In genomic region chrX:136899206-136899605, GRCh38 we compare ENCODE assay signal across 17 cellular contexts. TPM values are rescaled to one million over a fixed set of nuclear protein-coding genes. Genes with fewer than 3 reads are reported as not detected.
A peak's percentile ranks its signal among the peaks of the same experiment; 100 is the strongest.
DNase-seq lines count a peak whose midpoint lies in the region; ATAC-seq, FAIRE-seq and TF ChIP-seq lines count a peak whose summit lies in the region.
"Had no signal": no experiment of that assay in that cellular context is flagged by ENCODE, and none has a peak within 500 bp of the region (broad histone marks: within the 10 kb centered on the region; RNA-seq: fewer than 3 reads in every experiment).

No MANE protein-coding gene starts in this region.

- 23% methylated on average over 1 of the region's 1 CpG for WGBS in K562 (ENCODE audit: insufficient coverage, low coverage, missing lambda C conversion rate)

- H3K4me2 ChIP-seq in Loucy (ENCODE audit: low read depth, low read length, poor library complexity, severe bottlenecking): peak overlapping the region; percentile 35
- H3K4me2 ChIP-seq in K562 (ENCODE audit: insufficient read depth, low read length): peak overlapping the region; percentile 18; the same call in 1 of the 2 replicates
- H3K4me2 ChIP-seq: GM23338 had no signal

- H3K9me3 ChIP-seq in Loucy (ENCODE audit: insufficient read depth, low read depth, low read length): no peaks in the 10 kb centered on the region
- no peaks in the 10 kb centered on the region for H3K9me3 ChIP-seq in K562 (replicated peaks; ENCODE audit: control insufficient read depth, insufficient read depth, low read depth, low read length)

- DNase-seq in K562 (ENCODE audit: extremely low read depth in 1 of 4, low spot score in 3 of 4) (no peak), fibroblast of the aortic adventitia (ENCODE audit: low read depth) (peak; percentile 64), HT-29 (ENCODE audit: low spot score) (no peak), RKO (ENCODE audit: low spot score) (no peak)
- DNase-seq in NK-92 treated with Interleukin-12 subunit alpha and Interleukin-12 subunit beta, amount 100 ng/mL, for 24 hours (lab: John Stamatoyannopoulos, UW): no peak
- DNase-seq in activated T-cell treated with anti-CD3 and anti-CD28 coated beads, Interleukin-2, amount 50 U/mL, for 72 hours: no peak
- DNase-seq: Karpas-422, MM.1S, NCI-H1436 treated with DMSO at 0.1 percent for 48 hours, PC-3, SW 1271 had no signal

- no peaks in the 10 kb centered on the region for H3K4me1 Mint-ChIP-seq in activated T-cell treated with anti-CD3 and anti-CD28 coated beads, Interleukin-2, amount 50 U/mL, for 72 hours (ENCODE audit: low read depth)
- H3K4me1 Mint-ChIP-seq: B cell had no signal

- TF ChIP-seq CTCF in Loucy (conservative IDR thresholded peaks at IDR 0.05; ENCODE audit: low read length): no peak
- no peak for TF ChIP-seq CTCF in K562 (IDR thresholded peaks at IDR 0.05 in 2 of 3, conservative IDR thresholded peaks at IDR 0.05 in 1 of 3; ENCODE audit: insufficient read depth in 2 of 3, low read depth in 1 of 3, low read length in 3 of 3)
- no peak for TF ChIP-seq CTCF in fibroblast of the aortic adventitia (IDR thresholded peaks at IDR 0.05; ENCODE audit: insufficient read depth, low read length)

- H3K9me1 ChIP-seq in K562 (ENCODE audit: control insufficient read depth, insufficient read depth, low read length): no peaks in the 10 kb centered on the region

- peaks cover 9% of the 10 kb centered on the region for H3K27me3 Mint-ChIP-seq in activated T-cell treated with anti-CD3 and anti-CD28 coated beads, Interleukin-2, amount 50 U/mL, for 72 hours (ENCODE audit: low read depth)
- H3K27me3 Mint-ChIP-seq: B cell had no signal

- peak; percentile 19 for FAIRE-seq in G401.6 (lab: Jason Lieb, UNC)
- FAIRE-seq in K562 (lab: Jason Lieb, UNC): no peak
- FAIRE-seq: GM12878 had no signal

- no peak overlapping the region for H3K27ac Mint-ChIP-seq in activated T-cell treated with anti-CD3 and anti-CD28 coated beads, Interleukin-2, amount 50 U/mL, for 72 hours
- H3K27ac Mint-ChIP-seq: B cell; GM23338; T-helper 2 cell treated with Interferon-gamma antibody and Interleukin-4, amounts not matched to agents 5 μg/mL and 100 μg/mL, for 36 hours had no signal

- no TSS peak for BruUV-seq in K562 (replicated peaks; lab: Mats Ljungman, UMichigan)

- H3K9me2 ChIP-seq in Loucy (replicated peaks; ENCODE audit: low read depth, low read length): no peaks in the 10 kb centered on the region

- no peak for TF ChIP-seq RAD21 in K562 (CRISPR knock-in tag; conservative IDR thresholded peaks at IDR 0.05 in 1 of 2, IDR thresholded peaks at IDR 0.05 in 1 of 2)

- H3K4me1 ChIP-seq in Loucy (ENCODE audit: insufficient read depth, low read length, poor library complexity, severe bottlenecking) (peaks cover 6% of the 10 kb centered on the region), K562 (replicated peaks in 1 of 2; ENCODE audit: control insufficient read depth in 2 of 2, insufficient read depth in 2 of 2, low read length in 2 of 2) (peaks cover 14 to 32% of the 10 kb centered on the region in 2 experiments)

- no peak overlapping the region for H3K4me3 ChIP-seq in Loucy (ENCODE audit: low read length, poor library complexity, severe bottlenecking)
- H3K4me3 ChIP-seq in K562: no peak overlapping the region
- H3K4me3 ChIP-seq in fibroblast of the aortic adventitia (ENCODE audit: low read depth, low read length): no peak overlapping the region
- H3K4me3 ChIP-seq: GM12878, GM23338 had no signal

- H3K36me3 ChIP-seq in Loucy (ENCODE audit: insufficient read depth, low read length) (no peaks in the 10 kb centered on the region), K562 (ENCODE audit: control insufficient read depth, insufficient read depth, low read length) (no peaks in the 10 kb centered on the region)

- H3K79me2 ChIP-seq in Loucy (ENCODE audit: insufficient read depth, low read length) (no peaks in the 10 kb centered on the region), K562 (ENCODE audit: control insufficient read depth, insufficient read depth, low read length) (no peaks in the 10 kb centered on the region)

- H2AFZ ChIP-seq in Loucy (ENCODE audit: low read length) (no peak overlapping the region), K562 (ENCODE audit: low read depth, low read length) (peak overlapping the region; percentile 42)
- H2AFZ ChIP-seq: GM23338 had no signal

- in situ Hi-C loops in K562 (cut with MboI): no loop called here

- CTCF ChIA-PET in K562 (lab: Yijun Ruan, JAX; ENCODE audit: low intra/inter-chr PET ratio): no interaction called here

- H4K20me1 ChIP-seq in Loucy (ENCODE audit: insufficient read depth, low read length, poor library complexity, severe bottlenecking): no peaks in the 10 kb centered on the region
- no peaks in the 10 kb centered on the region for H4K20me1 ChIP-seq in K562 (replicated peaks; ENCODE audit: control insufficient read depth, insufficient read depth, low read length)

- TF ChIP-seq EP300 in K562 (IDR thresholded peaks at IDR 0.05; ENCODE audit: low read length): no peak

- TF ChIP-seq POLR2A in K562 (conservative IDR thresholded peaks at IDR 0.05): no peak

- no peak overlapping the region for H3K9ac ChIP-seq in Loucy (ENCODE audit: low read depth, low read length, poor library complexity, severe bottlenecking)
- peak overlapping the region in 1 of 2 experiments; percentile 13; a peak in 2 of 4 replicates for H3K9ac ChIP-seq in K562 (ENCODE audit: insufficient read depth in 1 of 2, low read depth in 2 of 2, low read length in 2 of 2)

- POLR2A ChIA-PET in K562 (lab: Yijun Ruan, JAX): interaction anchor here (0.7 to 1.5 kb wide), 4 partner anchors 8 to 20 kb away, joined by 3 to 6 read pairs (median 6); partner anchors contain the start of gene RBMX

- H3K27me3 ChIP-seq in Loucy (ENCODE audit: insufficient read depth, low read length, poor library complexity, severe bottlenecking) (no peaks in the 10 kb centered on the region), K562 (ENCODE audit: control insufficient read depth in 2 of 2, insufficient read depth in 2 of 2, low read length in 2 of 2) (no peaks in the 10 kb centered on the region)

- ATAC-seq in K562: no peak
- ATAC-seq in activated T-cell treated with anti-CD3 and anti-CD28 coated beads, Interleukin-2, amount 50 U/mL, for 72 hours (replicated peaks in 1 of 2): no peak
- ATAC-seq: GM12878, GM23338, PC-3 had no signal

- no peaks in the 10 kb centered on the region for H3K9me3 Mint-ChIP-seq in activated T-cell treated with anti-CD3 and anti-CD28 coated beads, Interleukin-2, amount 50 U/mL, for 72 hours
- H3K9me3 Mint-ChIP-seq: GM23338; T-helper 2 cell treated with Interferon-gamma antibody and Interleukin-4, amounts not matched to agents 5 μg/mL and 100 μg/mL, for 36 hours had no signal

- intact Hi-C loops in K562 (cut with micrococcal nuclease): no loop called here

- H3K4me3 Mint-ChIP-seq in activated T-cell treated with anti-CD3 and anti-CD28 coated beads, Interleukin-2, amount 50 U/mL, for 72 hours: no peak overlapping the region
- H3K4me3 Mint-ChIP-seq: B cell; GM23338; T-helper 2 cell treated with Interferon-gamma antibody and Interleukin-4, amounts not matched to agents 5 μg/mL and 100 μg/mL, for 36 hours had no signal

- no peaks in the 10 kb centered on the region for H3F3A ChIP-seq in Loucy (ENCODE audit: low read depth)

- 0 out of 3 replicates have a peak overlapping the region, but pooled peaks have one; percentile 42 for H3K27ac ChIP-seq in K562 (ENCODE audit: extremely low read depth, low read depth, low read length)

- no peaks in the 10 kb centered on the region for H3K36me3 Mint-ChIP-seq in activated T-cell treated with anti-CD3 and anti-CD28 coated beads, Interleukin-2, amount 50 U/mL, for 72 hours (ENCODE audit: insufficient read depth in 2 of 2)

TF ChIP-seq in K562, 482 proteins besides CTCF, POLR2A, EP300 and RAD21 (continues in another document):
- TF ChIP-seq MLX (CRISPR knock-in tag; conservative IDR thresholded peaks at IDR 0.05) (no peak), RBFOX2 (IDR thresholded peaks at IDR 0.05; ENCODE audit: low read depth, low read length) (no peak)

RNA-seq across cellular contexts. Expression of gene RBMX, which starts 18.7 kb away (rescaled TPM):
- 379 and 688 TPM in 2 replicates for total RNA-seq in K562 (2011; cell fraction: chromatin; rRNA removed; ENCODE audit: low replicate concordance)
- 193 and 197 TPM in 2 replicates for total RNA-seq in K562 (2011; cell fraction: nucleolus; rRNA removed)
- 341 and 464 TPM in 2 replicates for total RNA-seq in K562 (2011; cell fraction: nucleoplasm; rRNA removed)
- 475 and 540 TPM in 2 replicates for total RNA-seq in K562 (2014; rRNA removed)
- total RNA-seq in K562 (2014; rRNA removed; fragmentation: Illumina TruSeq; extraction: Trizol): 671 and 744 TPM in 2 replicates
- 587 and 622 TPM in 2 replicates for total RNA-seq in K562 (2015; rRNA removed; fragmentation: Illumina TruSeq; extraction: Trizol)
- 421 and 459 TPM in 2 replicates for total RNA-seq in K562 (2021)
- 461 and 523 TPM in 2 replicates for polyA plus RNA-seq in K562 (2011; rRNA removed)
- 199 and 265 TPM in 2 replicates for polyA plus RNA-seq in K562 (2011; cell fraction: cytosol; rRNA removed)
- polyA plus RNA-seq in K562 (2011; cell fraction: nucleus; rRNA removed): 464 and 535 TPM in 2 replicates
- polyA plus RNA-seq in K562 (2012): 368 and 402 TPM in 2 replicates
- 534 and 616 TPM in 2 replicates for polyA plus RNA-seq in K562 (2014; fragmentation: Illumina TruSeq; extraction: Trizol)
- 100 to 1,000 TPM; 468 to 638 TPM for polyA plus RNA-seq in K562 (2014; fragmentation: Nextera tagmentation; extraction: Ambion mirVana)
- polyA plus RNA-seq in K562 (2014; rRNA removed): 352 and 405 TPM in 2 replicates
- 441 and 529 TPM in 2 replicates for polyA minus RNA-seq in K562 (2011; rRNA and poly(A)+ RNA removed)
- 333 and 352 TPM in 2 replicates for polyA minus RNA-seq in K562 (2011; cell fraction: cytosol; rRNA and poly(A)+ RNA removed)
- 173 and 327 TPM in 2 replicates for polyA minus RNA-seq in K562 (2011; cell fraction: nucleus; rRNA and poly(A)+ RNA removed)
- total RNA-seq in fibroblast of the aortic adventitia (ENCODE audit: low replicate concordance): 245 and 277 TPM in 2 replicates
- total RNA-seq in HT-29 (2014; rRNA removed; shearing (Covaris generic)): 255 and 257 TPM in 2 replicates
- 100 to 1,000 TPM; 296 to 315 TPM for total RNA-seq in activated T-cell treated with anti-CD3 and anti-CD28 coated beads, Interleukin-2, amount 50 U/mL, for 72 hours
